In genomic region chr4:120083152-120083551, GRCh38 we compare ENCODE assay signal across 3 cellular contexts.
TF ChIP-seq lines count a peak whose summit lies in the region.

No MANE protein-coding gene starts in this region.

TF ChIP-seq in A549, 52 proteins besides CTCF, POLR2A, EP300 and RAD21:
- TF ChIP-seq RARB (CRISPR knock-in tag; IDR thresholded peaks at IDR 0.05): no peak
- no peak for TF ChIP-seq SREBF2 (IDR thresholded peaks at IDR 0.05)
- peak; percentile 91 for TF ChIP-seq MAFK (IDR thresholded peaks at IDR 0.05; ENCODE audit: partially characterized antibody)
- no peak for TF ChIP-seq CHD2 (IDR thresholded peaks at IDR 0.05; ENCODE audit: low read length, partially characterized antibody)
- TF ChIP-seq GATA3 (IDR thresholded peaks at IDR 0.05; ENCODE audit: borderline replicate concordance): no peak

TF ChIP-seq in IMR-90, 13 proteins besides CTCF, POLR2A, EP300 and RAD21:
- TF ChIP-seq MAFK (IDR thresholded peaks at IDR 0.05; ENCODE audit: low read depth, low read length) (peak; percentile 95), FOS (IDR thresholded peaks at IDR 0.05; ENCODE audit: low read depth, low read length) (no peak)

TF ChIP-seq in K562, 482 proteins besides CTCF, POLR2A, EP300 and RAD21:
- TF ChIP-seq ESRRB (CRISPR knock-in tag; IDR thresholded peaks at IDR 0.05; ENCODE audit: borderline replicate concordance): no peak
- TF ChIP-seq CC2D1A (IDR thresholded peaks at IDR 0.05): no peak
- TF ChIP-seq FOXP1 (CRISPR knock-in tag; IDR thresholded peaks at IDR 0.05): no peak
- no peak for TF ChIP-seq SRSF1 (IDR thresholded peaks at IDR 0.05; ENCODE audit: low read depth, low read length)
- peak; percentile 79 for TF ChIP-seq C11orf30 (IDR thresholded peaks at IDR 0.05; ENCODE audit: low read depth)
- no peak for TF ChIP-seq MAZ (CRISPR knock-in tag; conservative IDR thresholded peaks at IDR 0.05 in 1 of 2, IDR thresholded peaks at IDR 0.05 in 1 of 2)
- no peak for TF ChIP-seq FOXA1 (IDR thresholded peaks at IDR 0.05; ENCODE audit: borderline replicate concordance)
- TF ChIP-seq MAFG (tag; conservative IDR thresholded peaks at IDR 0.05): peak; percentile 73
- peak; percentile 90 for TF ChIP-seq ZNF316 (IDR thresholded peaks at IDR 0.05)
- TF ChIP-seq ZNF644 (tag; IDR thresholded peaks at IDR 0.05; ENCODE audit: low read depth): no peak
- TF ChIP-seq RBFOX2 (IDR thresholded peaks at IDR 0.05; ENCODE audit: low read depth, low read length): no peak
- no peak for TF ChIP-seq CHD2 (IDR thresholded peaks at IDR 0.05; ENCODE audit: low read depth, low read length)
- TF ChIP-seq THAP7 (CRISPR knock-in tag; IDR thresholded peaks at IDR 0.05): no peak
- TF ChIP-seq PBX2 (CRISPR knock-in tag; IDR thresholded peaks at IDR 0.05; ENCODE audit: low read depth): no peak
- no peak for TF ChIP-seq PBX2 (tag; conservative IDR thresholded peaks at IDR 0.05; ENCODE audit: low read depth)
- TF ChIP-seq CBFB (CRISPR knock-in tag; IDR thresholded peaks at IDR 0.05): no peak
- no peak for TF ChIP-seq ZNF583 (CRISPR knock-in tag; IDR thresholded peaks at IDR 0.05)
- TF ChIP-seq HES1 (IDR thresholded peaks at IDR 0.05; ENCODE audit: low read depth): no peak
- TF ChIP-seq CREB5 (CRISPR knock-in tag; IDR thresholded peaks at IDR 0.05): no peak
- no peak for TF ChIP-seq ZFP30 (CRISPR knock-in tag; IDR thresholded peaks at IDR 0.05; ENCODE audit: borderline replicate concordance)
- TF ChIP-seq GATAD2A (IDR thresholded peaks at IDR 0.05): no peak
- no peak for TF ChIP-seq ZNF449 (CRISPR knock-in tag; IDR thresholded peaks at IDR 0.05)
- TF ChIP-seq MAX (CRISPR knock-in tag; IDR thresholded peaks at IDR 0.05): no peak
- TF ChIP-seq MAFF (IDR thresholded peaks at IDR 0.05; ENCODE audit: low read length): peak; percentile 93
- TF ChIP-seq CREB1 (IDR thresholded peaks at IDR 0.05): no peak
- TF ChIP-seq CREB1 (CRISPR knock-in tag; IDR thresholded peaks at IDR 0.05): no peak
- TF ChIP-seq MAFK (IDR thresholded peaks at IDR 0.05; ENCODE audit: low read length): peak; percentile 96
TF ChIP-seq in K562: peak in this region for 5.
